Comparison of ENCODE assay signal across 31 cellular contexts in the genomic region with DNA sequence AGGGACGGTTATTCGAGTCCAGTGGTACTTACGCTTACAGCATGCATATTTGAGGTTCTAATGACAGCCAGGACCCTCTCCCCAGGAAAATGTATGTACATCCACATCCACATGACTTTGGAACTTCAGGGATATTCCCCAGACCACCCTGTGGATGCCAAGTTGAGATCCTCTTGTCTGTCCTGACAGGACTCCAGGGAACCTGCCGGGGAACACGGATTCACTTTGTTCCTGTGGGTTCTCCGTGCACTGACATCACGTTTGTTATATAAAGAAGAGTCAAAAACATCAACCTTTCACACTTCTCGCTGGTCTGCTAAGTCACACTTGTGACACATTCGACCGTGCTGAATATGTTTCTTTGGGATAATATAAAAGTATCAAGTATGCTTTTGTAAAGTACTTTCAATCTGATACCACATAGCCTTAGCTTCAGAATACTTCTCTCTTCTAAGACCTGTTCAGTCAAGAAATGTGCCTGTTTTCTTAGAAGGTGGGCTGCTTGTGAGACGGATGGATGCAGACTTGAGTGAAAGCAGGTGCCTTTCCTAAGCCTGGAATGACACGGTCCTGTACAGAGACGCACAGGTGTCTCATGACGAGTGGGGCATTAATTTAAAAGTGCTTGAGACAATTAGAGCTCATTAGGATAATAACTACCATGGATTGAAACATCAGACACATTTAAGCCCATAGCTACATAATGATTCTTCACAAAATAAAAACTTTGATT. TPM values are rescaled to one million over a fixed set of nuclear protein-coding genes. Genes with fewer than 3 reads are reported as not detected.
DNase-seq lines count a peak whose midpoint lies in the region; ATAC-seq, FAIRE-seq and TF ChIP-seq lines count a peak whose summit lies in the region.
"Had no signal": no experiment of that assay in that cellular context is flagged by ENCODE, and none has a peak within 500 bp of the region (broad histone marks: within the 10 kb centered on the region; RNA-seq: fewer than 3 reads in every experiment).

No MANE protein-coding gene starts in this region.

- H3K4me3 Mint-ChIP-seq in WTC11 (no peak overlapping the region), nephron (no peak overlapping the region)
- H3K4me3 Mint-ChIP-seq: activated CD8-positive, alpha-beta memory T cell treated with anti-CD3 and anti-CD28 coated beads, Interleukin-2, amount 10 ng/mL, durations not matched to agents 7 days and 5 days; activated naive CD8-positive, alpha-beta T cell treated with anti-CD3 and anti-CD28 coated beads, Interleukin-2, amount 50 U/mL, for 24 hours; activated T-cell treated with anti-CD3 and anti-CD28 coated beads, Interleukin-2, amount 50 U/mL, for 72 hours; effector memory CD8-positive, alpha-beta T cell; nephron progenitor cell had no signal

- TF ChIP-seq EP300 in HepG2 (IDR thresholded peaks at IDR 0.05; ENCODE audit: low read depth in 2 of 2, low read length in 2 of 2) (no peak), HepG2 (CRISPR knock-in tag; IDR thresholded peaks at IDR 0.05; ENCODE audit: borderline replicate concordance) (no peak)

- H3K36me3 ChIP-seq in HepG2 (replicated peaks in 1 of 2; ENCODE audit: control insufficient read depth in 1 of 2, insufficient read depth in 2 of 2, low read length in 2 of 2) = peaks cover 8 to 39% of the 10 kb centered on the region in 2 experiments
- peaks cover 0 to 34% (median 17%) of the 10 kb centered on the region in 4 donors for H3K36me3 ChIP-seq in right lobe of liver
- H3K36me3 ChIP-seq in PC-9 (ENCODE audit: low read depth) = peaks cover 25% of the 10 kb centered on the region
- H3K36me3 ChIP-seq: ovary, uterus had no signal

- no peaks in the 10 kb centered on the region for H3K27me3 ChIP-seq in HepG2 (ENCODE audit: control insufficient read depth in 1 of 2, insufficient read depth in 2 of 2, low read length in 2 of 2)
- H3K27me3 ChIP-seq in right lobe of liver = no peaks in the 10 kb centered on the region
- no peaks in the 10 kb centered on the region for H3K27me3 ChIP-seq in PC-9 (ENCODE audit: insufficient read depth, low read depth)
- H3K27me3 ChIP-seq: BE2C, ovary, testis, uterus had no signal

- H3K4me3 ChIP-seq in HepG2 (replicated peaks in 1 of 3; ENCODE audit: insufficient read depth in 1 of 3, low read depth in 2 of 3, low read length in 3 of 3) (no peak overlapping the region), right lobe of liver (no peak overlapping the region), PC-9 (no peak overlapping the region)
- H3K4me3 ChIP-seq: HAP-1, ovary, testis, uterus had no signal

- TF ChIP-seq CTCF in HepG2 (CRISPR knock-in tag; IDR thresholded peaks at IDR 0.05) = no peak
- TF ChIP-seq CTCF in right lobe of liver (IDR thresholded peaks at IDR 0.05) = no peak
- TF ChIP-seq CTCF in WTC11 (IDR thresholded peaks at IDR 0.05) = no peak
- TF ChIP-seq CTCF in nephron (IDR thresholded peaks at IDR 0.05; ENCODE audit: unreplicated experiment in 3 of 3) = no peak
- TF ChIP-seq CTCF in PC-9 (conservative IDR thresholded peaks at IDR 0.05) = no peak

- H3K27me3 Mint-ChIP-seq in WTC11 (ENCODE audit: low read depth) (no peaks in the 10 kb centered on the region), nephron (ENCODE audit: low read depth) (no peaks in the 10 kb centered on the region)
- H3K27me3 Mint-ChIP-seq: activated CD8-positive, alpha-beta memory T cell treated with anti-CD3 and anti-CD28 coated beads, Interleukin-2, amount 10 ng/mL, durations not matched to agents 7 days and 5 days; activated naive CD8-positive, alpha-beta T cell treated with anti-CD3 and anti-CD28 coated beads, Interleukin-2, amount 50 U/mL, for 24 hours had no signal

- no peak for TF ChIP-seq RAD21 in HepG2 (CRISPR knock-in tag; IDR thresholded peaks at IDR 0.05)

- no peaks in the 10 kb centered on the region for H3K9me2 ChIP-seq in PC-9 (ENCODE audit: insufficient read depth)

- WGBS in HepG2 (ENCODE audit: low lambda C conversion rate) = 92% methylated on average over 14 of the region's 14 CpGs
- WGBS in right lobe of liver (ENCODE audit: insufficient coverage, low coverage, low lambda C conversion rate, missing lambda C conversion rate) = 94% methylated on average over 14 of the region's 14 CpGs

- peaks cover 21% of the 10 kb centered on the region for H3K9me3 Mint-ChIP-seq in WTC11
- H3K9me3 Mint-ChIP-seq in nephron = no peaks in the 10 kb centered on the region
- H3K9me3 Mint-ChIP-seq: activated naive CD8-positive, alpha-beta T cell treated with anti-CD3 and anti-CD28 coated beads, Interleukin-2, amount 50 U/mL, for 24 hours; activated T-cell treated with anti-CD3 and anti-CD28 coated beads, Interleukin-2, amount 50 U/mL, for 72 hours; effector memory CD8-positive, alpha-beta T cell had no signal

- peaks cover 48% of the 10 kb centered on the region for H3K4me1 Mint-ChIP-seq in WTC11
- H3K4me1 Mint-ChIP-seq in nephron = peaks cover 55% of the 10 kb centered on the region

- CTCF ChIA-PET in HepG2 (lab: Yijun Ruan, JAX; ENCODE audit: low intra/inter-chr PET ratio, low total read pairs) = no interaction called here
- CTCF ChIA-PET in WTC11 (lab: Charles Lee) = interaction anchor here (1.1 to 4.2 kb wide), 4 partner anchors 14 to 169 kb away, joined by 3 to 26 read pairs (median 11); no protein-coding TSS in a partner anchor
- CTCF ChIA-PET in PC-9 (lab: Charles Lee) = no interaction called here

- BruUV-seq in HepG2 (replicated peaks; lab: Mats Ljungman, UMichigan) = no TSS peak
- BruUV-seq in PC-9 (replicated peaks; lab: Mats Ljungman, UMichigan) = no TSS peak

- H3K4me2 ChIP-seq in HepG2 (ENCODE audit: low read depth, low read length) (no peak overlapping the region), PC-9 (no peak overlapping the region)

- DNase-seq in HepG2 (ENCODE audit: low spot score) (no peak), right lobe of liver (no peak), WTC11 (ENCODE audit: low spot score) (no peak), Kasumi-1 (lab: John Stamatoyannopoulos, UW) (no peak), NCI-H1048 (lab: John Stamatoyannopoulos, UW) (no peak), PC-9 (no peak), NCI-H146 treated with DMSO at 0.1 percent for 48 hours (lab: John Stamatoyannopoulos, UW; ENCODE audit: unreplicated experiment) (no peak)
- DNase-seq: activated CD4-positive, alpha-beta T cell treated with anti-CD3 and anti-CD28 coated beads, Interleukin-2, amount 50 U/mL, for 4 hours; activated CD8-positive, alpha-beta memory T cell treated with anti-CD3 and anti-CD28 coated beads, Interleukin-2, amount 10 ng/mL, durations not matched to agents 7 days and 5 days; activated naive CD4-positive, alpha-beta T cell; activated naive CD8-positive, alpha-beta T cell treated with anti-CD3 and anti-CD28 coated beads, Interleukin-2, amount 50 U/mL, for 24 hours; activated T-cell treated with anti-CD3 and anti-CD28 coated beads, Interleukin-2, amount 50 U/mL, for 72 hours; BE2C; caudate nucleus; cortex of kidney; effector memory CD8-positive, alpha-beta T cell; Karpas-422; NCI-H187 treated with DMSO at 0.1 percent for 48 hours; NCI-H526 treated with DMSO at 0.1 percent for 48 hours; ovary; small intestine; stimulated activated naive CD8-positive, alpha-beta T cell treated with anti-CD3 and anti-CD28 coated beads, Interleukin-15, Interleukin-2, amounts not matched to agents 100 U/mL and 50 U/mL, for 24 hours; testis; uterus had no signal

- H3K9me3 ChIP-seq in HepG2 (ENCODE audit: low read length) = no peaks in the 10 kb centered on the region
- no peaks in the 10 kb centered on the region for H3K9me3 ChIP-seq in right lobe of liver
- no peaks in the 10 kb centered on the region for H3K9me3 ChIP-seq in PC-9 (ENCODE audit: insufficient read depth, low read depth)
- H3K9me3 ChIP-seq: BE2C, HAP-1, ovary, testis, uterus had no signal

- 0 out of 4 replicates have a peak, but pooled peaks of 1 of the 2 experiments have one; percentile 8 for TF ChIP-seq POLR2A in HepG2 (IDR thresholded peaks at IDR 0.05; ENCODE audit: insufficient read depth in 1 of 2, low read depth in 2 of 2, low read length in 2 of 2)
- no peak for TF ChIP-seq POLR2A in right lobe of liver (IDR thresholded peaks at IDR 0.05)

- H2AFZ ChIP-seq in HepG2 (ENCODE audit: low read length) (no peak overlapping the region), PC-9 (no peak overlapping the region)

- H3K79me2 ChIP-seq in HepG2 (ENCODE audit: insufficient read depth, low read length) (no peaks in the 10 kb centered on the region), PC-9 (ENCODE audit: low read depth) (peaks cover 20% of the 10 kb centered on the region)

- H3K36me3 Mint-ChIP-seq in WTC11 = peaks cover 68% of the 10 kb centered on the region
- H3K36me3 Mint-ChIP-seq in nephron (ENCODE audit: low read depth) = peaks cover 54% of the 10 kb centered on the region

- POLR2A ChIA-PET in HepG2 (lab: Yijun Ruan, JAX) = interaction anchor here (1.2 to 1.4 kb wide), 2 partner anchors 13 to 15 kb away, joined by 4 to 8 read pairs; no protein-coding TSS in a partner anchor
- POLR2A ChIA-PET in WTC11 (lab: Charles Lee) = interaction anchor here (1.1 kb wide), 1 partner anchor 14 kb away, joined by 3 read pairs; no protein-coding TSS in a partner anchor
- POLR2A ChIA-PET in PC-9 (lab: Charles Lee; ENCODE audit: unreplicated experiment) = interaction anchor here (0.6 to 0.7 kb wide), 3 partner anchors 166 to 429 kb away, joined by 4 to 9 read pairs (median 5); a partner anchor contains a TSS

- H3K9ac ChIP-seq in HepG2 (ENCODE audit: insufficient read depth, low read depth, low read length) = no peak overlapping the region

- FAIRE-seq in HepG2 (lab: Jason Lieb, UNC) = no peak
- FAIRE-seq: G401.6, small intestine had no signal

- peaks cover 73% of the 10 kb centered on the region for H3F3A ChIP-seq in PC-9 (ENCODE audit: insufficient read depth, low read depth)

- ATAC-seq in HepG2 (no peak), right lobe of liver (no peak), WTC11 (no peak)
- ATAC-seq: activated CD8-positive, alpha-beta memory T cell treated with anti-CD3 and anti-CD28 coated beads, Interleukin-2, amount 10 ng/mL, durations not matched to agents 7 days and 5 days; activated naive CD8-positive, alpha-beta T cell treated with anti-CD3 and anti-CD28 coated beads, Interleukin-2, amount 50 U/mL, for 24 hours; activated T-cell treated with anti-CD3 and anti-CD28 coated beads, Interleukin-2, amount 50 U/mL, for 72 hours; effector memory CD8-positive, alpha-beta T cell; left lobe of liver; stimulated activated naive CD8-positive, alpha-beta T cell treated with anti-CD3 and anti-CD28 coated beads, Interleukin-15, Interleukin-2, amounts not matched to agents 100 U/mL and 50 U/mL, for 24 hours had no signal

- intact Hi-C loops in HepG2 (cut with micrococcal nuclease; ENCODE audit: unreplicated experiment) (no loop called here), right lobe of liver (cut with DNase I) (no loop called here), PC-9 (cut with micrococcal nuclease; ENCODE audit: unreplicated experiment) (no loop called here)

- H3K27ac Mint-ChIP-seq in WTC11 (peak overlapping the region; percentile 44), nephron (peak overlapping the region; percentile 75 to 99 (median 86))
- H3K27ac Mint-ChIP-seq: activated CD8-positive, alpha-beta memory T cell treated with anti-CD3 and anti-CD28 coated beads, Interleukin-2, amount 10 ng/mL, durations not matched to agents 7 days and 5 days; activated naive CD8-positive, alpha-beta T cell treated with anti-CD3 and anti-CD28 coated beads, Interleukin-2, amount 50 U/mL, for 24 hours; activated T-cell treated with anti-CD3 and anti-CD28 coated beads, Interleukin-2, amount 50 U/mL, for 72 hours; effector memory CD8-positive, alpha-beta T cell had no signal

- H3K4me1 ChIP-seq in HepG2 (ENCODE audit: insufficient read depth, low read length) (peaks cover 5% of the 10 kb centered on the region), right lobe of liver (peaks cover 0 to 11% (median 0%) of the 10 kb centered on the region in 4 donors), PC-9 (replicated peaks; ENCODE audit: insufficient read depth) (peaks cover 12% of the 10 kb centered on the region)
- H3K4me1 ChIP-seq: HAP-1, testis, uterus had no signal

- H3K27ac ChIP-seq in HepG2 (ENCODE audit: extremely low read length, insufficient read depth, low read length) = no peak overlapping the region
- no peak overlapping the region for H3K27ac ChIP-seq in right lobe of liver
- no peak overlapping the region for H3K27ac ChIP-seq in PC-9
- H3K27ac ChIP-seq: ovary, testis, uterus had no signal

- in situ Hi-C loops in HepG2 (cut with HindIII; ENCODE audit: extremely low pct_ligation_motif_present, low pct_unique_long_range_greater_than_20kb) = no loop called here

- H4K20me1 ChIP-seq in HepG2 (ENCODE audit: insufficient read depth, low read length) (no peaks in the 10 kb centered on the region), PC-9 (ENCODE audit: insufficient read depth) (no peaks in the 10 kb centered on the region)

RNA-seq across cellular contexts. Expression of a gene that starts 38.7 kb away (rescaled TPM):
- total RNA-seq in HepG2 (2016; rRNA removed; fragmentation: Illumina TruSeq; extraction: Trizol) = not detected in 2 replicates
- not detected in 2 replicates for total RNA-seq in HepG2 (2016; cell fraction: cytosol; rRNA removed; fragmentation: Illumina TruSeq; extraction: Trizol; ENCODE audit: low read depth)
- not detected in 2 replicates for total RNA-seq in HepG2 (2016; cell fraction: insoluble cytoplasmic fraction; rRNA removed; fragmentation: Illumina TruSeq; extraction: Trizol)
- total RNA-seq in HepG2 (2016; cell fraction: membrane; rRNA removed; fragmentation: Illumina TruSeq; extraction: Trizol) = not detected in 2 replicates
- not detected in 2 replicates for total RNA-seq in HepG2 (2016; cell fraction: nucleus; rRNA removed; fragmentation: Illumina TruSeq; extraction: Trizol)
- polyA plus RNA-seq in HepG2 (2011; rRNA removed) = not detected in 2 replicates
- polyA plus RNA-seq in HepG2 (2011; cell fraction: cytosol; rRNA removed) = not detected in 2 replicates
- polyA plus RNA-seq in HepG2 (2011; cell fraction: nucleus; rRNA removed) = not detected in 2 replicates
- not detected in 2 replicates for polyA plus RNA-seq in HepG2 (2012)
- not detected in 2 replicates for polyA plus RNA-seq in HepG2 (2016; cell fraction: cytosol; fragmentation: Illumina TruSeq; extraction: Trizol; ENCODE audit: low read depth)
- not detected in 2 replicates for polyA plus RNA-seq in HepG2 (2016; cell fraction: insoluble cytoplasmic fraction; fragmentation: Illumina TruSeq; extraction: Trizol; ENCODE audit: low read depth)
- polyA plus RNA-seq in HepG2 (2016; cell fraction: membrane; fragmentation: Illumina TruSeq; extraction: Trizol; ENCODE audit: low read depth) = not detected in 2 replicates
- polyA plus RNA-seq in HepG2 (2016; cell fraction: nucleus; fragmentation: Illumina TruSeq; extraction: Trizol; ENCODE audit: insufficient read depth, low read depth) = not detected in 2 replicates
- not detected in 2 replicates for polyA minus RNA-seq in HepG2 (2011; rRNA and poly(A)+ RNA removed; ENCODE audit: low replicate concordance)
- polyA minus RNA-seq in HepG2 (2011; cell fraction: cytosol; rRNA and poly(A)+ RNA removed) = not detected in 2 replicates
- not detected in 2 replicates for polyA minus RNA-seq in HepG2 (2011; cell fraction: nucleus; rRNA and poly(A)+ RNA removed)
- total RNA-seq in right lobe of liver = not detected
- 0.23 TPM in 1 of 3 replicates, not detected in the others for total RNA-seq in WTC11 (2021)
- 3.0 and 6.3 TPM in 2 replicates for total RNA-seq in PC-9 (2021)
- total RNA-seq: activated CD8-positive, alpha-beta memory T cell treated with anti-CD3 and anti-CD28 coated beads, Interleukin-2, amount 10 ng/mL, durations not matched to agents 7 days and 5 days; activated T-cell treated with anti-CD3 and anti-CD28 coated beads, Interleukin-2, amount 50 U/mL, for 72 hours; fibroblast of villous mesenchyme; left lobe of liver; renal cortical epithelial cell; uterus had no signal
- polyA plus RNA-seq: ovary, small intestine had no signal

RNA-seq across cellular contexts. Expression of a gene that starts 48.3 kb away (rescaled TPM):
- total RNA-seq in HepG2 (2016; rRNA removed; fragmentation: Illumina TruSeq; extraction: Trizol) = 65.8 and 115 TPM in 2 replicates
- total RNA-seq in HepG2 (2016; cell fraction: cytosol; rRNA removed; fragmentation: Illumina TruSeq; extraction: Trizol; ENCODE audit: low read depth) = 13.3 and 15.2 TPM in 2 replicates
- 67.1 and 111 TPM in 2 replicates for total RNA-seq in HepG2 (2016; cell fraction: insoluble cytoplasmic fraction; rRNA removed; fragmentation: Illumina TruSeq; extraction: Trizol)
- 50.6 and 52.2 TPM in 2 replicates for total RNA-seq in HepG2 (2016; cell fraction: membrane; rRNA removed; fragmentation: Illumina TruSeq; extraction: Trizol)
- total RNA-seq in HepG2 (2016; cell fraction: nucleus; rRNA removed; fragmentation: Illumina TruSeq; extraction: Trizol) = 56.7 and 60.2 TPM in 2 replicates
- 37.8 and 48.1 TPM in 2 replicates for polyA plus RNA-seq in HepG2 (2011; rRNA removed)
- 26.5 and 28.7 TPM in 2 replicates for polyA plus RNA-seq in HepG2 (2011; cell fraction: cytosol; rRNA removed)
- 19.8 and 22.7 TPM in 2 replicates for polyA plus RNA-seq in HepG2 (2011; cell fraction: nucleus; rRNA removed)
- polyA plus RNA-seq in HepG2 (2012) = 43.1 and 50.0 TPM in 2 replicates
- polyA plus RNA-seq in HepG2 (2016; cell fraction: cytosol; fragmentation: Illumina TruSeq; extraction: Trizol; ENCODE audit: low read depth) = 5.0 and 5.8 TPM in 2 replicates
- polyA plus RNA-seq in HepG2 (2016; cell fraction: insoluble cytoplasmic fraction; fragmentation: Illumina TruSeq; extraction: Trizol; ENCODE audit: low read depth) = 98.1 and 103 TPM in 2 replicates
- 21.4 and 21.5 TPM in 2 replicates for polyA plus RNA-seq in HepG2 (2016; cell fraction: membrane; fragmentation: Illumina TruSeq; extraction: Trizol; ENCODE audit: low read depth)
- polyA plus RNA-seq in HepG2 (2016; cell fraction: nucleus; fragmentation: Illumina TruSeq; extraction: Trizol; ENCODE audit: insufficient read depth, low read depth) = 56.7 and 57.9 TPM in 2 replicates
- polyA minus RNA-seq in HepG2 (2011; rRNA and poly(A)+ RNA removed; ENCODE audit: low replicate concordance) = 47.1 and 69.7 TPM in 2 replicates
- polyA minus RNA-seq in HepG2 (2011; cell fraction: cytosol; rRNA and poly(A)+ RNA removed) = 79.5 and 93.0 TPM in 2 replicates
- 103 and 134 TPM in 2 replicates for polyA minus RNA-seq in HepG2 (2011; cell fraction: nucleus; rRNA and poly(A)+ RNA removed)
- 10 to 100 TPM; 23.0 to 64.5 (median 38.5) TPM for total RNA-seq in right lobe of liver
- total RNA-seq in WTC11 (2021) = 85.4 to 100 TPM (median 97.4 TPM) in 3 replicates
- 150 and 161 TPM in 2 replicates for total RNA-seq in PC-9 (2021)

RNA-seq across cellular contexts. Expression of a gene that starts 56.0 kb away (rescaled TPM):
- total RNA-seq in HepG2 (2016; rRNA removed; fragmentation: Illumina TruSeq; extraction: Trizol) = 0.07 TPM in 1 of 2 replicates, not detected in the other
- total RNA-seq in HepG2 (2016; cell fraction: cytosol; rRNA removed; fragmentation: Illumina TruSeq; extraction: Trizol; ENCODE audit: low read depth) = not detected in 2 replicates
- 0.06 TPM in 1 of 2 replicates, not detected in the other for total RNA-seq in HepG2 (2016; cell fraction: insoluble cytoplasmic fraction; rRNA removed; fragmentation: Illumina TruSeq; extraction: Trizol)
- total RNA-seq in HepG2 (2016; cell fraction: membrane; rRNA removed; fragmentation: Illumina TruSeq; extraction: Trizol) = not detected in 2 replicates
- not detected in 2 replicates for total RNA-seq in HepG2 (2016; cell fraction: nucleus; rRNA removed; fragmentation: Illumina TruSeq; extraction: Trizol)
- polyA plus RNA-seq in HepG2 (2011; rRNA removed) = 0.26 and 0.48 TPM in 2 replicates
- polyA plus RNA-seq in HepG2 (2011; cell fraction: cytosol; rRNA removed) = 0.28 and 0.37 TPM in 2 replicates
- polyA plus RNA-seq in HepG2 (2011; cell fraction: nucleus; rRNA removed) = 0.24 and 0.26 TPM in 2 replicates
- polyA plus RNA-seq in HepG2 (2012) = 0.19 and 0.34 TPM in 2 replicates
- not detected in 2 replicates for polyA plus RNA-seq in HepG2 (2016; cell fraction: cytosol; fragmentation: Illumina TruSeq; extraction: Trizol; ENCODE audit: low read depth)
- polyA plus RNA-seq in HepG2 (2016; cell fraction: insoluble cytoplasmic fraction; fragmentation: Illumina TruSeq; extraction: Trizol; ENCODE audit: low read depth) = not detected in 2 replicates
- not detected in 2 replicates for polyA plus RNA-seq in HepG2 (2016; cell fraction: membrane; fragmentation: Illumina TruSeq; extraction: Trizol; ENCODE audit: low read depth)
- polyA plus RNA-seq in HepG2 (2016; cell fraction: nucleus; fragmentation: Illumina TruSeq; extraction: Trizol; ENCODE audit: insufficient read depth, low read depth) = not detected in 2 replicates
- polyA minus RNA-seq in HepG2 (2011; rRNA and poly(A)+ RNA removed; ENCODE audit: low replicate concordance) = 0.32 and 0.77 TPM in 2 replicates
- not detected in 2 replicates for polyA minus RNA-seq in HepG2 (2011; cell fraction: cytosol; rRNA and poly(A)+ RNA removed)
- 0.37 TPM in 1 of 2 replicates, not detected in the other for polyA minus RNA-seq in HepG2 (2011; cell fraction: nucleus; rRNA and poly(A)+ RNA removed)
- total RNA-seq in right lobe of liver = not detected
- total RNA-seq in WTC11 (2021) = 0.15 to 0.25 TPM in 2 of 3 replicates, not detected in the other
- total RNA-seq in PC-9 (2021) = 0.35 and 0.52 TPM in 2 replicates
- total RNA-seq: activated CD8-positive, alpha-beta memory T cell treated with anti-CD3 and anti-CD28 coated beads, Interleukin-2, amount 10 ng/mL, durations not matched to agents 7 days and 5 days; activated T-cell treated with anti-CD3 and anti-CD28 coated beads, Interleukin-2, amount 50 U/mL, for 72 hours; fibroblast of villous mesenchyme; left lobe of liver; uterus had no signal
- polyA plus RNA-seq: ovary had no signal
